Comparison of ENCODE assay signal across 13 cellular contexts in genomic region chr20:62598761-62599194, GRCh38. TPM values are rescaled to one million over a fixed set of nuclear protein-coding genes. Genes with fewer than 3 reads are reported as not detected.
DNase-seq lines count a peak whose midpoint lies in the region; ATAC-seq, FAIRE-seq and TF ChIP-seq lines count a peak whose summit lies in the region.
"Had no signal": no experiment of that assay in that cellular context is flagged by ENCODE, and none has a peak within 500 bp of the region (broad histone marks: within the 10 kb centered on the region; RNA-seq: fewer than 3 reads in every experiment).

No MANE protein-coding gene starts in this region.

- CTCF ChIA-PET in activated CD8-positive, alpha-beta T cell treated with anti-CD3 and anti-CD28 coated beads, Interleukin-2, amount 10 ng/mL, durations not matched to agents 7 days and 5 days (lab: Charles Lee) = no interaction called here

- H3K4me3 ChIP-seq in kidney (ENCODE audit: low read length in 2 of 2) = no peak overlapping the region

- peaks cover 53% of the 10 kb centered on the region for H3K27me3 Mint-ChIP-seq in activated CD8-positive, alpha-beta T cell treated with anti-CD3 and anti-CD28 coated beads, Interleukin-2, amount 10 ng/mL, durations not matched to agents 7 days and 5 days (ENCODE audit: low read depth)

- H3K36me3 ChIP-seq in kidney (ENCODE audit: control insufficient read depth in 1 of 2, insufficient read depth in 2 of 2, low read length in 2 of 2) = no peaks in the 10 kb centered on the region

- peaks cover 0 to 10% of the 10 kb centered on the region in 2 donors for H3K4me1 ChIP-seq in kidney (ENCODE audit: control insufficient read depth in 1 of 2, insufficient read depth in 1 of 2, low read depth in 1 of 2, low read length in 2 of 2)

- DNase-seq in COLO668 (lab: John Stamatoyannopoulos, UW; ENCODE audit: unreplicated experiment) (peak; percentile 36), GM19239 (ENCODE audit: insufficient read length, low spot score) (no peak), OCI-M1 (lab: John Stamatoyannopoulos, UW) (peak; percentile 74), kidney (peak; percentile 85), kidney glomerular epithelial cell (lab: John Stamatoyannopoulos, UW) (no peak)
- DNase-seq in activated CD8-positive, alpha-beta T cell treated with anti-CD3 and anti-CD28 coated beads, Interleukin-2, amount 10 ng/mL, durations not matched to agents 7 days and 5 days = no peak
- no peak for DNase-seq in activated naive CD4-positive, alpha-beta T cell treated with anti-CD3 and anti-CD28 coated beads, Interleukin-2, amount 50 U/mL, for 16 hours
- DNase-seq: activated CD8-positive, alpha-beta T cell treated with anti-CD3 and anti-CD28 coated beads for 36 hours; activated naive CD8-positive, alpha-beta T cell treated with anti-CD3 and anti-CD28 coated beads for 36 hours; NCI-H2081 treated with DMSO at 0.1 percent for 48 hours had no signal

- no peak for ATAC-seq in activated CD8-positive, alpha-beta T cell treated with anti-CD3 and anti-CD28 coated beads, Interleukin-2, amount 10 ng/mL, durations not matched to agents 7 days and 5 days
- ATAC-seq in HG03571 (IDR thresholded peaks at IDR 0.05; ENCODE audit: unreplicated experiment) = no peak
- ATAC-seq: activated CD8-positive, alpha-beta T cell treated with anti-CD3 and anti-CD28 coated beads for 36 hours had no signal

- no peaks in the 10 kb centered on the region for H3K9me3 Mint-ChIP-seq in activated CD8-positive, alpha-beta T cell treated with anti-CD3 and anti-CD28 coated beads, Interleukin-2, amount 10 ng/mL, durations not matched to agents 7 days and 5 days (ENCODE audit: insufficient read depth)
- H3K9me3 Mint-ChIP-seq: activated CD8-positive, alpha-beta T cell treated with anti-CD3 and anti-CD28 coated beads for 36 hours; activated naive CD8-positive, alpha-beta T cell treated with anti-CD3 and anti-CD28 coated beads for 36 hours had no signal

- H3K9me3 ChIP-seq in kidney (ENCODE audit: control insufficient read depth in 1 of 2, low read length in 2 of 2) = no peaks in the 10 kb centered on the region

- TF ChIP-seq CTCF in kidney (IDR thresholded peaks at IDR 0.05; ENCODE audit: borderline replicate concordance, extremely low read depth, insufficient read depth) = no peak

- intact Hi-C loops in kidney (cut with DNase I) = no loop called here

- POLR2A ChIA-PET in activated CD8-positive, alpha-beta T cell treated with anti-CD3 and anti-CD28 coated beads, Interleukin-2, amount 10 ng/mL, durations not matched to agents 7 days and 5 days (lab: Charles Lee) = no interaction called here

- no peak overlapping the region for H3K27ac ChIP-seq in kidney (ENCODE audit: low read depth in 2 of 2, low read length in 2 of 2)

- H3K27ac Mint-ChIP-seq in activated CD8-positive, alpha-beta T cell treated with anti-CD3 and anti-CD28 coated beads, Interleukin-2, amount 10 ng/mL, durations not matched to agents 7 days and 5 days = no peak overlapping the region
- H3K27ac Mint-ChIP-seq: activated CD8-positive, alpha-beta T cell treated with anti-CD3 and anti-CD28 coated beads for 36 hours; activated naive CD8-positive, alpha-beta T cell treated with anti-CD3 and anti-CD28 coated beads for 36 hours had no signal

- no peaks in the 10 kb centered on the region for H3K36me3 Mint-ChIP-seq in activated CD8-positive, alpha-beta T cell treated with anti-CD3 and anti-CD28 coated beads, Interleukin-2, amount 10 ng/mL, durations not matched to agents 7 days and 5 days (ENCODE audit: low read depth)
- H3K36me3 Mint-ChIP-seq: activated naive CD8-positive, alpha-beta T cell treated with anti-CD3 and anti-CD28 coated beads for 36 hours had no signal

- H3K9ac ChIP-seq in kidney (ENCODE audit: low read length in 2 of 2) = no peak overlapping the region

- H3K4me3 Mint-ChIP-seq in activated CD8-positive, alpha-beta T cell treated with anti-CD3 and anti-CD28 coated beads, Interleukin-2, amount 10 ng/mL, durations not matched to agents 7 days and 5 days = no peak overlapping the region
- H3K4me3 Mint-ChIP-seq: activated CD8-positive, alpha-beta T cell treated with anti-CD3 and anti-CD28 coated beads for 36 hours; activated naive CD8-positive, alpha-beta T cell treated with anti-CD3 and anti-CD28 coated beads for 36 hours had no signal

- peaks cover 34% of the 10 kb centered on the region for H3K4me1 Mint-ChIP-seq in activated CD8-positive, alpha-beta T cell treated with anti-CD3 and anti-CD28 coated beads, Interleukin-2, amount 10 ng/mL, durations not matched to agents 7 days and 5 days (ENCODE audit: low read depth)

- FAIRE-seq in GM19239 (lab: Jason Lieb, UNC) (peak; percentile 28), kidney (lab: Jason Lieb, UNC) (no peak)
- FAIRE-seq: colon, GM18507 had no signal

RNA-seq across cellular contexts. Expression of gene SLCO4A1, which starts 43.5 kb away (rescaled TPM):
- total RNA-seq in kidney = 80.3 TPM
- polyA plus RNA-seq in kidney (ENCODE audit: insufficient read depth, low read depth, low replicate concordance) = 12.4 TPM
- 10 to 100 TPM; 79.4 to 79.9 TPM for total RNA-seq in activated CD8-positive, alpha-beta T cell treated with anti-CD3 and anti-CD28 coated beads, Interleukin-2, amount 10 ng/mL, durations not matched to agents 7 days and 5 days

Comparison
In these comparisons a context has a peak if more than half of its experiments do, and no peak if none do; other contexts are left out.
1. DNase-seq: peak in COLO668 (single experiment), OCI-M1 (single experiment) and kidney (single experiment); none in GM19239 (single experiment), activated CD8-positive, alpha-beta T cell treated with anti-CD3 and anti-CD28 coated beads, Interleukin-2, amount 10 ng/mL, durations not matched to agents 7 days and 5 days (single experiment), kidney glomerular epithelial cell (single experiment) and activated naive CD4-positive, alpha-beta T cell treated with anti-CD3 and anti-CD28 coated beads, Interleukin-2, amount 50 U/mL, for 16 hours (single experiment).